ENCODE assay signal across 7 cellular contexts in genomic region chr18:135045-135444, GRCh38.
"Had no signal": no experiment of that assay in that cellular context is flagged by ENCODE, and none has a peak within 500 bp of the region (broad histone marks: within the 10 kb centered on the region; RNA-seq: fewer than 3 reads in every experiment).

No MANE protein-coding gene starts in this region.

- ATAC-seq: HepG2 had no signal

- DNase-seq: IMR-90, KBM-7, KG1 had no signal

- H3K27ac ChIP-seq: HL-60, KMS-11 had no signal

- H3K9ac ChIP-seq: KMS-11 had no signal

- H3K4me2 ChIP-seq: KMS-11 had no signal

- FAIRE-seq: HepG2, HTR-8/SVneo had no signal
